ENCODE assay signal across 22 cellular contexts in genomic region chr1:203185061-203185461, GRCh38. TPM values are rescaled to one million over a fixed set of nuclear protein-coding genes. Genes with fewer than 3 reads are reported as not detected.
DNase-seq lines count a peak whose midpoint lies in the region; ATAC-seq lines count a peak whose summit lies in the region.
"Had no signal": no experiment of that assay in that cellular context is flagged by ENCODE, and none has a peak within 500 bp of the region (broad histone marks: within the 10 kb centered on the region; RNA-seq: fewer than 3 reads in every experiment).

No MANE protein-coding gene starts in this region.

- H2BK15ac ChIP-seq in mesendoderm (replicated peaks; ENCODE audit: low read depth): no peak overlapping the region

- H2AK5ac ChIP-seq in mesendoderm (ENCODE audit: low read length): peak overlapping the region; percentile 49

- no peak overlapping the region for H3K9ac ChIP-seq in mesendoderm (ENCODE audit: low read length)
- H3K9ac ChIP-seq: KMS-11 had no signal

- no CpG with 5 or more reads among the region's 10 CpGs for WGBS in mesendoderm (ENCODE audit: extremely low coverage, insufficient coverage, low lambda C conversion rate)

- H3K4me3 ChIP-seq in mesendoderm (ENCODE audit: low read length): no peak overlapping the region

- no peak overlapping the region for H3K4me2 ChIP-seq in mesendoderm (ENCODE audit: low read length)
- H3K4me2 ChIP-seq: KMS-11 had no signal

- H3K79me1 ChIP-seq in mesendoderm (ENCODE audit: low read length): no peaks in the 10 kb centered on the region

- H3K27me3 ChIP-seq in mesendoderm (ENCODE audit: insufficient read depth, low read length, poor library complexity): no peaks in the 10 kb centered on the region

- no peaks in the 10 kb centered on the region for H3K79me2 ChIP-seq in mesendoderm (ENCODE audit: control insufficient read depth, insufficient read depth, low read length)

- no peak for ATAC-seq in HG02938 (IDR thresholded peaks at IDR 0.05; ENCODE audit: unreplicated experiment)
- ATAC-seq: HepG2, Panc1, Right ventricle myocardium inferior had no signal

- H3K4ac ChIP-seq in mesendoderm (ENCODE audit: low read depth, low read length): no peak overlapping the region

- no peak overlapping the region for H2BK120ac ChIP-seq in mesendoderm (ENCODE audit: low read depth, low read length)

- peaks cover 11% of the 10 kb centered on the region for H3K4me1 ChIP-seq in mesendoderm (ENCODE audit: control insufficient read depth, low read depth, low read length)

- H3K18ac ChIP-seq in mesendoderm (ENCODE audit: low read length): no peak overlapping the region

- peak; percentile 57 for DNase-seq in activated effector memory CD4-positive, alpha-beta T cell treated with anti-CD3 and anti-CD28 coated beads, Interleukin-2, amount 50 U/mL, for 16 hours
- DNase-seq in activated effector memory CD4-positive, alpha-beta T cell treated with Interleukin-2 at 50 U/mL for 16 hours: no peak
- peak; percentile 37 for DNase-seq in cerebellum (ENCODE audit: low spot score)
- DNase-seq in mesendoderm: no peak
- DNase-seq in COLO829 (ENCODE audit: low spot score): no peak
- no peak for DNase-seq in NCI-H1092 treated with DMSO at 0.1 percent for 48 hours (lab: John Stamatoyannopoulos, UW)
- DNase-seq: DMS153, EL, NCI-H1105, NCI-H187 treated with DMSO at 0.1 percent for 48 hours, NCI-H2171 had no signal

- no peak overlapping the region for H2BK5ac ChIP-seq in mesendoderm (ENCODE audit: low read length)

- H4K8ac ChIP-seq in mesendoderm (ENCODE audit: low read depth, low read length): no peak overlapping the region

- no peak overlapping the region for H3K56ac ChIP-seq in mesendoderm (ENCODE audit: low read length)

- no peak overlapping the region for H3K23ac ChIP-seq in mesendoderm (ENCODE audit: low read length)

- H3K27ac ChIP-seq in mesendoderm (ENCODE audit: low read depth, low read length) (no peak overlapping the region), temporal lobe (ENCODE audit: low read depth, low read length) (peak overlapping the region; percentile 77)
- H3K27ac ChIP-seq: 22Rv1, KMS-11 had no signal

- H4K5ac ChIP-seq in mesendoderm (ENCODE audit: low read length): no peak overlapping the region

- no peaks in the 10 kb centered on the region for H3K36me3 ChIP-seq in mesendoderm (ENCODE audit: control insufficient read depth, insufficient read depth, low read length)

RNA-seq across cellular contexts. Expression of gene CHI3L1, which starts 1.4 kb away (rescaled TPM):
- total RNA-seq in cerebellum: 0.18 TPM
- 0.22 TPM for polyA plus RNA-seq in mesendoderm (2013, experiment 1 of 2)
- polyA plus RNA-seq in mesendoderm (2013, experiment 2 of 2): 0.20 TPM
- total RNA-seq in temporal lobe: 0.74 TPM
- total RNA-seq: H4, NCI-H460 had no signal

RNA-seq across cellular contexts. Expression of gene MYBPH, which starts 9.4 kb away (rescaled TPM):
- not detected for total RNA-seq in cerebellum
- polyA plus RNA-seq in mesendoderm (2013, experiment 1 of 2): not detected
- 0.04 TPM for polyA plus RNA-seq in mesendoderm (2013, experiment 2 of 2)
- not detected for total RNA-seq in temporal lobe
- total RNA-seq: H4, HepG2, MCF 10A, NCI-H460, Right ventricle myocardium inferior had no signal
- polyA plus RNA-seq: BJ, HepG2 had no signal

RNA-seq across cellular contexts. Expression of gene CHIT1, which starts 44.4 kb away (rescaled TPM):
- total RNA-seq in cerebellum: 1.5 TPM
- polyA plus RNA-seq in mesendoderm (2013, experiment 1 of 2): not detected
- not detected for polyA plus RNA-seq in mesendoderm (2013, experiment 2 of 2)
- total RNA-seq in temporal lobe: under 0.01 TPM
- total RNA-seq: H4, HepG2, MCF 10A, NCI-H460 had no signal
- polyA plus RNA-seq: BJ, HepG2 had no signal

RNA-seq across cellular contexts. Expression of gene ADORA1, which starts 57.5 kb away (rescaled TPM):
- total RNA-seq in cerebellum (19.1 TPM), temporal lobe (9.1 TPM)
- 8.0 TPM for polyA plus RNA-seq in mesendoderm (2013, experiment 1 of 2)
- 8.0 TPM for polyA plus RNA-seq in mesendoderm (2013, experiment 2 of 2)
- polyA plus RNA-seq: HepG2 had no signal

Comparison
In these comparisons a context has a peak if more than half of its experiments do, and no peak if none do; other contexts are left out.
1. DNase-seq: peak in activated effector memory CD4-positive, alpha-beta T cell treated with anti-CD3 and anti-CD28 coated beads, Interleukin-2, amount 50 U/mL, for 16 hours (single experiment) and cerebellum (single experiment); none in activated effector memory CD4-positive, alpha-beta T cell treated with Interleukin-2 at 50 U/mL for 16 hours (single experiment), mesendoderm (single experiment), COLO829 (single experiment) and NCI-H1092 treated with DMSO at 0.1 percent for 48 hours (single experiment).